ENCODE assay signal across 13 cellular contexts in the genomic region with DNA sequence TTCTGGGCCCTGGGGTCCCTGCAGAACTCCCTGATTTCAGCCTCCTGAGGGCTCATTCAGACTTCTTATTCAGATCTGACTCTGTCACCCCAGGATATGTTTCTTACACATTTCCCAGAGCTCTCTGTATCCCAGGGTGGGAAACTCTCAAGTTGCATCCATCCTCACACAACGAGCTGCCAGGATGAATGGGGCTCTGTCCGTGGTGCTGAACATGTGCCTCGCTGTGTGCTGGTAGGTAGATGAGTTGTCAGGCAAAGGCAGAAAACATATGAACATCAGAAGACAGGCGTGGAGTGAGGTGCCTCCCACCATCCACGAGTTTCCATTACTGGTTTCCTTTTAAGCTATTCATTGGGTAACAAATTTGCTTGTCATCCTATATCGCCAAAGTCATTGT. TPM values are rescaled to one million over a fixed set of nuclear protein-coding genes. Genes with fewer than 3 reads are reported as not detected.
DNase-seq lines count a peak whose midpoint lies in the region; ATAC-seq and TF ChIP-seq lines count a peak whose summit lies in the region.
"Had no signal": no experiment of that assay in that cellular context is flagged by ENCODE, and none has a peak within 500 bp of the region (broad histone marks: within the 10 kb centered on the region; RNA-seq: fewer than 3 reads in every experiment).

No MANE protein-coding gene starts in this region.

- ATAC-seq in GM21526 (IDR thresholded peaks at IDR 0.05; ENCODE audit: low FRiP score, unreplicated experiment) = no peak
- no peak for ATAC-seq in stimulated activated effector memory CD8-positive, alpha-beta T cell treated with anti-CD3 and anti-CD28 coated beads, Interleukin-12 subunit alpha, Interleukin-12 subunit beta, amount 100 ng/mL, for 72 hours
- no peak for ATAC-seq in effector memory CD8-positive, alpha-beta T cell (replicated peaks)
- ATAC-seq: gastrocnemius medialis had no signal

- no peak overlapping the region for H3K27ac ChIP-seq in Karpas-422 (ENCODE audit: low read length)
- H3K27ac ChIP-seq: gastrocnemius medialis, skin epidermis, uterus had no signal

- H3K36me3 ChIP-seq in Karpas-422 (ENCODE audit: insufficient read depth, low read length) = no peaks in the 10 kb centered on the region
- H3K36me3 ChIP-seq: gastrocnemius medialis, uterus had no signal

- H3K9me3 ChIP-seq in Karpas-422 (ENCODE audit: low read length) = no peaks in the 10 kb centered on the region
- H3K9me3 ChIP-seq: gastrocnemius medialis, uterus had no signal

- TF ChIP-seq CTCF in Calu3 (IDR thresholded peaks at IDR 0.05; ENCODE audit: unreplicated experiment) = no peak

- H3K79me2 ChIP-seq in Karpas-422 (ENCODE audit: low read length) = no peaks in the 10 kb centered on the region

- peaks cover 2% of the 10 kb centered on the region for H3K9me3 Mint-ChIP-seq in Calu3 (ENCODE audit: low read depth, unreplicated experiment)
- H3K9me3 Mint-ChIP-seq in stimulated activated effector memory CD8-positive, alpha-beta T cell treated with anti-CD3 and anti-CD28 coated beads, Interleukin-12 subunit alpha, Interleukin-12 subunit beta, amount 100 ng/mL, for 72 hours = peaks cover 2% of the 10 kb centered on the region
- peaks cover 0 to 1% of the 10 kb centered on the region in 2 donors for H3K9me3 Mint-ChIP-seq in effector memory CD8-positive, alpha-beta T cell

- H3K27me3 ChIP-seq in Karpas-422 (ENCODE audit: low read length) = no peaks in the 10 kb centered on the region
- H3K27me3 ChIP-seq: uterus had no signal

- H3K27me3 Mint-ChIP-seq in Calu3 (ENCODE audit: unreplicated experiment) = peaks cover 84% of the 10 kb centered on the region
- H3K27me3 Mint-ChIP-seq in effector memory CD8-positive, alpha-beta T cell = peaks cover 71 to 89% of the 10 kb centered on the region in 2 donors

- H3K4me1 Mint-ChIP-seq in Calu3 (ENCODE audit: low read depth, unreplicated experiment) = peaks cover 29% of the 10 kb centered on the region
- no peaks in the 10 kb centered on the region for H3K4me1 Mint-ChIP-seq in stimulated activated effector memory CD8-positive, alpha-beta T cell treated with anti-CD3 and anti-CD28 coated beads, Interleukin-12 subunit alpha, Interleukin-12 subunit beta, amount 100 ng/mL, for 72 hours
- H3K4me1 Mint-ChIP-seq in effector memory CD8-positive, alpha-beta T cell (ENCODE audit: low read depth in 2 of 2) = no peaks in the 10 kb centered on the region

- no TSS peak for BruUV-seq in Calu3 (replicated peaks; lab: Mats Ljungman, UMichigan)

- CTCF ChIA-PET in Calu3 (lab: Charles Lee) = interaction anchor here (0.6 kb wide), 1 partner anchor 449 kb away, joined by 7 read pairs; no protein-coding TSS in a partner anchor

- DNase-seq in Calu3 (peak; percentile 66), Karpas-422 (peak; percentile 74), iris pigment epithelial cell (ENCODE audit: low read depth) (peak; percentile 16), DMS153 (lab: John Stamatoyannopoulos, UW) (no peak)
- peak; percentile 68 for DNase-seq in activated CD8-positive, alpha-beta memory T cell treated with anti-CD3 and anti-CD28 coated beads, Interleukin-2, amount 50 U/mL, for 48 hours
- no peak for DNase-seq in stimulated activated effector memory CD8-positive, alpha-beta T cell treated with anti-CD3 and anti-CD28 coated beads, Interleukin-12 subunit alpha, Interleukin-12 subunit beta, amount 100 ng/mL, for 72 hours (ENCODE audit: low spot score in 2 of 2)
- no peak for DNase-seq in effector memory CD8-positive, alpha-beta T cell
- DNase-seq: gastrocnemius medialis, GOT3, NCI-H146, uterus had no signal

- H3K9ac ChIP-seq in Karpas-422 (ENCODE audit: low read length) = no peak overlapping the region

- H4K20me1 ChIP-seq in Karpas-422 (ENCODE audit: insufficient read depth, low read depth, low read length) = no peaks in the 10 kb centered on the region

- intact Hi-C loops in Calu3 (cut with micrococcal nuclease; ENCODE audit: unreplicated experiment) = no loop called here

- no peak overlapping the region for H3K4me3 ChIP-seq in Karpas-422 (ENCODE audit: low read length)
- H3K4me3 ChIP-seq: gastrocnemius medialis, skin epidermis, uterus had no signal

- no peaks in the 10 kb centered on the region for H3K9me2 ChIP-seq in Karpas-422 (replicated peaks; ENCODE audit: insufficient read depth, low read length)

- H3K4me3 Mint-ChIP-seq in Calu3 (ENCODE audit: low read depth, unreplicated experiment) = no peak overlapping the region
- no peak overlapping the region for H3K4me3 Mint-ChIP-seq in stimulated activated effector memory CD8-positive, alpha-beta T cell treated with anti-CD3 and anti-CD28 coated beads, Interleukin-12 subunit alpha, Interleukin-12 subunit beta, amount 100 ng/mL, for 72 hours
- H3K4me3 Mint-ChIP-seq in effector memory CD8-positive, alpha-beta T cell = no peak overlapping the region

- H3K4me2 ChIP-seq in Karpas-422 (ENCODE audit: low read depth, low read length, poor library complexity, severe bottlenecking) = no peak overlapping the region

- no peaks in the 10 kb centered on the region for H3K36me3 Mint-ChIP-seq in Calu3 (ENCODE audit: insufficient read depth, unreplicated experiment)
- no peaks in the 10 kb centered on the region for H3K36me3 Mint-ChIP-seq in stimulated activated effector memory CD8-positive, alpha-beta T cell treated with anti-CD3 and anti-CD28 coated beads, Interleukin-12 subunit alpha, Interleukin-12 subunit beta, amount 100 ng/mL, for 72 hours
- H3K36me3 Mint-ChIP-seq in effector memory CD8-positive, alpha-beta T cell (ENCODE audit: insufficient read depth) = peaks cover 2% of the 10 kb centered on the region

- no peak overlapping the region for H2AFZ ChIP-seq in Karpas-422 (ENCODE audit: low read length)

- no peak overlapping the region for H3K27ac Mint-ChIP-seq in Calu3 (ENCODE audit: unreplicated experiment)
- no peak overlapping the region for H3K27ac Mint-ChIP-seq in stimulated activated effector memory CD8-positive, alpha-beta T cell treated with anti-CD3 and anti-CD28 coated beads, Interleukin-12 subunit alpha, Interleukin-12 subunit beta, amount 100 ng/mL, for 72 hours
- no peak overlapping the region for H3K27ac Mint-ChIP-seq in effector memory CD8-positive, alpha-beta T cell

- H3K4me1 ChIP-seq in Karpas-422 (ENCODE audit: low read length) = no peaks in the 10 kb centered on the region
- H3K4me1 ChIP-seq: uterus had no signal

RNA-seq across cellular contexts. Expression of a gene that starts 11.4 kb away (rescaled TPM):
- total RNA-seq in Calu3 (2022) = not detected in 2 replicates
- not detected in 2 replicates for total RNA-seq in Karpas-422 (2014; rRNA removed; shearing (Covaris generic); ENCODE audit: low replicate concordance)
- total RNA-seq: gastrocnemius medialis, uterus had no signal

Comparison
In these comparisons a context has a peak if more than half of its experiments do, and no peak if none do; other contexts are left out.
1. DNase-seq: peak in Calu3 (single experiment), Karpas-422 (single experiment), activated CD8-positive, alpha-beta memory T cell treated with anti-CD3 and anti-CD28 coated beads, Interleukin-2, amount 50 U/mL, for 48 hours (single experiment) and iris pigment epithelial cell (single experiment); none in stimulated activated effector memory CD8-positive, alpha-beta T cell treated with anti-CD3 and anti-CD28 coated beads, Interleukin-12 subunit alpha, Interleukin-12 subunit beta, amount 100 ng/mL, for 72 hours (0 of 2), DMS153 (single experiment) and effector memory CD8-positive, alpha-beta T cell (0 of 3).